1 cellular context compared by ENCODE assay signal in the genomic region with DNA sequence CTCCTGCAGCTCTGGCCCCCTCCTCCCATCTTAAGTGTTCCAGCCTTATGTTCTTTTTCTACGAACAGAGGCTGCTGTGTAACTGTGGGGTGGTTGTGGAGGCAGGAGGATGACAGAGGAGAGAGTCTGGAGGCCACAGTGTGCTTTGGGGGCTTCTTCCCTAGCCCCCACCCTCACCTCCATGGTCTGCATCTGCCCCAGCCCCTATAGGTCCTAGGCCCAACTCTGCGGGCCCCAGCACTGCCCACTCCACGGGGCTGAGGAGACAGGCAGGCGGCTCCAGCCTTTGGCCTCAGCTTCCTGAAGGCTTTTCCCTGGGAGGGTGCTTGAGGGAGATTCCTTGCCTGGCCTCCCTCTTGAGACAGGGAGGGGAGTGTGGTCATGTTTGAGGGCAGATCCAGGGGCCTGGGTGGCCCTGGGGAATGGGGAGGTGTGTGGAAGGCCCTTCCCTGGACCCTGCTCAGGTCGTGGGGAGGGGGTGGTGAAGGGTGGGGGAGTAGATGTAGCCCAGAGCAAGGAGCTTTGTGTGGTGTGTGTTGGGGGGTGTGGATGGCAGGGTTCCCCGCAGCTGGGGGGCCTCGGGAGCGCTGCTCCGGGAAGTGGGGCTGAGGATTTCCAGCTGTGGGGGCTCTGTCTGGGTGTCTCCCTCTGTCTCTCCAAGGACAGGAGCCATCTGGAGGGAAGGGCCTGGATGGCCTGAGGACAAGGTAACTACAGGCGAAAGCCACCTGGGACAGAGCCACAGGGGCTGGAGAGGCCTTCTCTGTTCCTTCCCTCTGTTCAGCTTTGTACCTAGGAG.
TF ChIP-seq lines count a peak whose summit lies in the region.

No MANE protein-coding gene starts in this region.

TF ChIP-seq in IMR-90, 13 proteins besides CTCF, POLR2A, EP300 and RAD21:
- TF ChIP-seq, protein P1, sequence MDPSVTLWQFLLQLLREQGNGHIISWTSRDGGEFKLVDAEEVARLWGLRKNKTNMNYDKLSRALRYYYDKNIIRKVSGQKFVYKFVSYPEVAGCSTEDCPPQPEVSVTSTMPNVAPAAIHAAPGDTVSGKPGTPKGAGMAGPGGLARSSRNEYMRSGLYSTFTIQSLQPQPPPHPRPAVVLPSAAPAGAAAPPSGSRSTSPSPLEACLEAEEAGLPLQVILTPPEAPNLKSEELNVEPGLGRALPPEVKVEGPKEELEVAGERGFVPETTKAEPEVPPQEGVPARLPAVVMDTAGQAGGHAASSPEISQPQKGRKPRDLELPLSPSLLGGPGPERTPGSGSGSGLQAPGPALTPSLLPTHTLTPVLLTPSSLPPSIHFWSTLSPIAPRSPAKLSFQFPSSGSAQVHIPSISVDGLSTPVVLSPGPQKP (IDR thresholded peaks at IDR 0.05; ENCODE audit: borderline replicate concordance, low read depth, low read length) = no peak
- no peak for TF ChIP-seq FOS (IDR thresholded peaks at IDR 0.05; ENCODE audit: low read depth, low read length)
- no peak for TF ChIP-seq USF2 (IDR thresholded peaks at IDR 0.05; ENCODE audit: low read depth, low read length)
- no peak for TF ChIP-seq RCOR1 (IDR thresholded peaks at IDR 0.05; ENCODE audit: insufficient replicate concordance, low read length)
- TF ChIP-seq SMC3 (IDR thresholded peaks at IDR 0.05; ENCODE audit: low read depth, low read length) = no peak
- no peak for TF ChIP-seq BHLHE40 (IDR thresholded peaks at IDR 0.05; ENCODE audit: low read depth, low read length)
- TF ChIP-seq MAFK (IDR thresholded peaks at IDR 0.05; ENCODE audit: low read depth, low read length) = no peak
- TF ChIP-seq CEBPB (IDR thresholded peaks at IDR 0.05; ENCODE audit: low read depth, low read length) = no peak
- no peak for TF ChIP-seq NFE2L2 (IDR thresholded peaks at IDR 0.05; ENCODE audit: low read depth, low read length)
- TF ChIP-seq RFX5 (IDR thresholded peaks at IDR 0.05; ENCODE audit: low read depth, low read length) = no peak
- TF ChIP-seq MAZ (IDR thresholded peaks at IDR 0.05; ENCODE audit: borderline replicate concordance, low read depth, low read length) = no peak
- TF ChIP-seq MXI1 (IDR thresholded peaks at IDR 0.05; ENCODE audit: borderline replicate concordance, low read depth, low read length) = no peak
- TF ChIP-seq CHD1 (IDR thresholded peaks at IDR 0.05; ENCODE audit: low read depth, low read length) = no peak
